Comparison of ENCODE assay signal across 22 cellular contexts in genomic region chr2:52369176-52369575, GRCh38.
DNase-seq lines count a peak whose midpoint lies in the region; ATAC-seq, FAIRE-seq and TF ChIP-seq lines count a peak whose summit lies in the region.
"Had no signal": no experiment of that assay in that cellular context is flagged by ENCODE, and none has a peak within 500 bp of the region (broad histone marks: within the 10 kb centered on the region; RNA-seq: fewer than 3 reads in every experiment).

No MANE protein-coding gene starts in this region.

- H3K36me3 ChIP-seq in HCT116 (ENCODE audit: control insufficient read depth in 1 of 2, insufficient read depth in 2 of 2, low read length in 2 of 2) (no peaks in the 10 kb centered on the region), PC-3 (ENCODE audit: low read depth, low read length) (no peaks in the 10 kb centered on the region), small intestine (ENCODE audit: control insufficient read depth in 2 of 2, insufficient read depth in 2 of 2, low read length in 2 of 2) (no peaks in the 10 kb centered on the region)
- H3K36me3 ChIP-seq: BE2C; BLaER1 treated with 17β-estradiol and CSF1 and Interleukin-3, amounts not matched to agents 10 nM and 100 nM had no signal

- no peak for TF ChIP-seq POLR2A in HCT116 (IDR thresholded peaks at IDR 0.05; ENCODE audit: borderline replicate concordance, extremely low read depth, insufficient read depth, insufficient read length)

- ATAC-seq in HCT116 (no peak), PC-3 (peak; percentile 73; the same call in 1 of the 2 replicates), foreskin keratinocyte (no peak)
- ATAC-seq: A549, GM23338 had no signal

- no peak overlapping the region for H3K9ac ChIP-seq in HCT116 (ENCODE audit: low read length)
- no peak overlapping the region for H3K9ac ChIP-seq in PC-3 (ENCODE audit: low read length)
- H3K9ac ChIP-seq: BLaER1 treated with 17β-estradiol and CSF1 and Interleukin-3, amounts not matched to agents 10 nM and 100 nM had no signal

- H2AFZ ChIP-seq in HCT116 (ENCODE audit: low read depth, low read length, poor library complexity, severe bottlenecking) (peak overlapping the region; percentile 35), PC-3 (ENCODE audit: low read length) (no peak overlapping the region)
- H2AFZ ChIP-seq: GM23338 had no signal

- peak; percentile 6 for DNase-seq in COLO668 (lab: John Stamatoyannopoulos, UW; ENCODE audit: unreplicated experiment)
- DNase-seq in HCT116 (ENCODE audit: low read depth, low spot score) = no peak
- DNase-seq in PC-3 = peak; percentile 44
- DNase-seq in C1 segment of cervical spinal cord (lab: John Stamatoyannopoulos, UW) = no peak
- DNase-seq in foreskin keratinocyte = no peak
- DNase-seq in small intestine = no peak
- no peak for DNase-seq in epidermal melanocyte (ENCODE audit: insufficient read length, low spot score)
- DNase-seq: 8988T; ACHN; AML-193; BE2C; Caco-2; CD4-positive, alpha-beta memory T cell; DMS153; DMS79 treated with DMSO at 0.1 percent for 48 hours; H9; HFFc6 had no signal

- H3K4me1 ChIP-seq in HCT116 (ENCODE audit: control insufficient read depth in 1 of 2, insufficient read depth in 2 of 2, low read length in 2 of 2) = no peaks in the 10 kb centered on the region
- H3K4me1 ChIP-seq in PC-3 (ENCODE audit: insufficient read depth, low read length) = no peaks in the 10 kb centered on the region
- no peaks in the 10 kb centered on the region for H3K4me1 ChIP-seq in foreskin keratinocyte
- H3K4me1 ChIP-seq in small intestine (ENCODE audit: control insufficient read depth in 2 of 2, insufficient read depth in 1 of 2, low read depth in 1 of 2, low read length in 1 of 2) = no peaks in the 10 kb centered on the region
- H3K4me1 ChIP-seq: A549; BE2C; BLaER1 treated with 17β-estradiol and CSF1 and Interleukin-3, amounts not matched to agents 10 nM and 100 nM; Caco-2 had no signal

- H3K9me3 ChIP-seq in HCT116 (ENCODE audit: control insufficient read depth in 1 of 2, insufficient read depth in 1 of 2, low read depth in 1 of 2, low read length in 2 of 2) (peaks cover 0 to 2% of the 10 kb centered on the region in 2 experiments; a peak in 1 of 4 replicates), PC-3 (ENCODE audit: low read length) (no peaks in the 10 kb centered on the region), small intestine (ENCODE audit: control insufficient read depth, low read depth) (no peaks in the 10 kb centered on the region)
- H3K9me3 ChIP-seq: BE2C, Caco-2 had no signal

- peak; percentile 86 for FAIRE-seq in colon (lab: Jason Lieb, UNC)
- FAIRE-seq in small intestine (lab: Jason Lieb, UNC) = no peak
- FAIRE-seq: A549, GM12892 had no signal

- H3K27ac ChIP-seq in HCT116 (ENCODE audit: low read depth, low read length) = no peak overlapping the region
- H3K27ac ChIP-seq in PC-3 (ENCODE audit: low read length) = no peak overlapping the region
- no peak overlapping the region for H3K27ac ChIP-seq in foreskin keratinocyte
- H3K27ac ChIP-seq in small intestine (ENCODE audit: low read depth in 1 of 2, low read length in 1 of 2) = no peak overlapping the region
- H3K27ac ChIP-seq: A549; BLaER1 treated with 17β-estradiol and CSF1 and Interleukin-3, amounts not matched to agents 10 nM and 100 nM had no signal

- H3K4me2 ChIP-seq in HCT116 (ENCODE audit: low read length) (no peak overlapping the region), PC-3 (ENCODE audit: low read length) (no peak overlapping the region)
- H3K4me2 ChIP-seq: A549; BLaER1 treated with 17β-estradiol and CSF1 and Interleukin-3, amounts not matched to agents 10 nM and 100 nM; GM23338 had no signal

- RAD21 ChIA-PET in HCT116 (lab: Charles Lee; ENCODE audit: low non-redundant PET in 1 of 2, low total read pairs in 2 of 2, uncharacterized antibody in 2 of 2, unreplicated experiment in 2 of 2) = no interaction called here

- H3K27me3 ChIP-seq in HCT116 (ENCODE audit: insufficient read depth, low read length) = no peaks in the 10 kb centered on the region
- H3K27me3 ChIP-seq in PC-3 (ENCODE audit: low read length) = no peaks in the 10 kb centered on the region
- H3K27me3 ChIP-seq in foreskin keratinocyte = no peaks in the 10 kb centered on the region
- no peaks in the 10 kb centered on the region for H3K27me3 ChIP-seq in small intestine (ENCODE audit: control insufficient read depth in 2 of 2, insufficient read depth in 2 of 2, low read length in 2 of 2)
- H3K27me3 ChIP-seq: BE2C; BLaER1 treated with 17β-estradiol and CSF1 and Interleukin-3, amounts not matched to agents 10 nM and 100 nM had no signal

- POLR2A ChIA-PET in HCT116 (lab: Charles Lee) = no interaction called here
- POLR2A ChIA-PET in PC-3 (lab: Charles Lee; ENCODE audit: unreplicated experiment) = no interaction called here

- intact Hi-C loops in HCT116 (cut with micrococcal nuclease) = no loop called here
- intact Hi-C loops in PC-3 (cut with micrococcal nuclease) = no loop called here

- H3K79me2 ChIP-seq in HCT116 (ENCODE audit: insufficient read depth, low read length) (no peaks in the 10 kb centered on the region), PC-3 (ENCODE audit: low read length) (no peaks in the 10 kb centered on the region)

- no TSS peak for BruUV-seq in HCT116 (replicated peaks; lab: Mats Ljungman, UMichigan)
- no TSS peak for BruUV-seq in PC-3 (replicated peaks; lab: Mats Ljungman, UMichigan)

- H3F3A ChIP-seq in PC-3 (ENCODE audit: low read length, unreplicated experiment) = no peaks in the 10 kb centered on the region

- TF ChIP-seq RAD21 in HCT116 (IDR thresholded peaks at IDR 0.05; ENCODE audit: low read depth) = no peak

- H3K9me2 ChIP-seq in HCT116 (ENCODE audit: insufficient read depth) (no peaks in the 10 kb centered on the region), PC-3 (replicated peaks; ENCODE audit: low read length) (no peaks in the 10 kb centered on the region)

- no peaks in the 10 kb centered on the region for H4K20me1 ChIP-seq in HCT116 (ENCODE audit: insufficient read depth)
- H4K20me1 ChIP-seq in PC-3 (ENCODE audit: low read length) = no peaks in the 10 kb centered on the region
- H4K20me1 ChIP-seq: BLaER1 treated with 17β-estradiol and CSF1 and Interleukin-3, amounts not matched to agents 10 nM and 100 nM had no signal

- H3K4me3 ChIP-seq in HCT116 (replicated peaks in 1 of 2; ENCODE audit: low read depth in 1 of 2, low read length in 2 of 2) (no peak overlapping the region), PC-3 (ENCODE audit: low read length) (no peak overlapping the region), small intestine (ENCODE audit: low read depth in 1 of 2, low read length in 2 of 2) (no peak overlapping the region)
- H3K4me3 ChIP-seq: A549; BLaER1 treated with 17β-estradiol and CSF1 and Interleukin-3, amounts not matched to agents 10 nM and 100 nM; GM23338 had no signal

- TF ChIP-seq CTCF in HCT116 (IDR thresholded peaks at IDR 0.05 in 2 of 3, conservative IDR thresholded peaks at IDR 0.05 in 1 of 3; ENCODE audit: borderline replicate concordance in 1 of 3, insufficient read depth in 1 of 3, low read depth in 2 of 3, low read length in 2 of 3) (no peak), PC-3 (conservative IDR thresholded peaks at IDR 0.05; ENCODE audit: low read depth, low read length) (no peak), foreskin keratinocyte (conservative IDR thresholded peaks at IDR 0.05) (no peak)

- CTCF ChIA-PET in HCT116 (lab: Charles Lee) = no interaction called here
- CTCF ChIA-PET in PC-3 (lab: Charles Lee) = no interaction called here

- WGBS in small intestine, 3 donors = 83 to 93% (median 86%) methylated on average over 2 of the region's 2 CpGs

TF ChIP-seq in HCT116, 20 proteins besides CTCF, POLR2A, EP300 and RAD21:
- no peak for TF ChIP-seq CBX3 (IDR thresholded peaks at IDR 0.05; ENCODE audit: low read depth)
- TF ChIP-seq SIN3A (IDR thresholded peaks at IDR 0.05; ENCODE audit: low read depth) = no peak
- no peak for TF ChIP-seq FOSL1 (IDR thresholded peaks at IDR 0.05; ENCODE audit: low read depth)
- no peak for TF ChIP-seq ZNF274 (IDR thresholded peaks at IDR 0.05; ENCODE audit: low read depth, low read length)
- no peak for TF ChIP-seq ELF1 (IDR thresholded peaks at IDR 0.05; ENCODE audit: borderline replicate concordance, low read depth)
- no peak for TF ChIP-seq SP1 (IDR thresholded peaks at IDR 0.05; ENCODE audit: low read depth)
- no peak for TF ChIP-seq JUND (IDR thresholded peaks at IDR 0.05)

Comparison
In these comparisons a context has a peak if more than half of its experiments do, and no peak if none do; other contexts are left out.
1. DNase-seq: peak in COLO668 (single experiment) and PC-3 (single experiment); none in HCT116 (single experiment), C1 segment of cervical spinal cord (0 of 14), foreskin keratinocyte (0 of 2), small intestine (single experiment) and epidermal melanocyte (single experiment).